ENCODE assay signal across 19 cellular contexts in genomic region chrX:32599156-32599555, GRCh38.
"Had no signal": no experiment of that assay in that cellular context is flagged by ENCODE, and none has a peak within 500 bp of the region (broad histone marks: within the 10 kb centered on the region; RNA-seq: fewer than 3 reads in every experiment).

No MANE protein-coding gene starts in this region.

- ATAC-seq: naive thymus-derived CD8-positive, alpha-beta T cell; right lobe of liver; stimulated activated memory B cell treated with anti-CD40 and anti-IgM and Interleukin-4, amounts not matched to agents 10 μg/mL and 1 μg/mL and 100 μg/mL, for 72 hours; stimulated activated naive CD8-positive, alpha-beta T cell treated with anti-CD3 and anti-CD28 coated beads, Interleukin-15, amount 100 ng/mL, for 72 hours had no signal

- DNase-seq: immature natural killer cell; islet precursor cell; left ventricle myocardium inferior; naive thymus-derived CD8-positive, alpha-beta T cell; nephron progenitor cell; occipital lobe; right lobe of liver; stimulated activated CD4-positive, alpha-beta T cell treated with anti-CD3 and anti-CD28 coated beads, Interleukin-1b, Interleukin-23, amount 100 ng/mL, for 48 hours; stimulated activated CD4-positive, alpha-beta T cell treated with anti-CD3 and anti-CD28 coated beads, Interleukin-2, amount 100 ng/mL, for 48 hours; stimulated activated CD4-positive, alpha-beta T cell treated with anti-CD3 and anti-CD28 coated beads, Interleukin-4, amount 100 ng/mL, for 4 hours; stimulated activated CD8-positive, alpha-beta memory T cell treated with anti-CD3 and anti-CD28 coated beads, Interleukin-4, amount 100 ng/mL, for 48 hours; stimulated activated naive CD4-positive, alpha-beta T cell treated with Interleukin-2 at 50 U/mL for 16 hours; stimulated activated naive CD8-positive, alpha-beta T cell treated with anti-CD3 and anti-CD28 coated beads, Interleukin-15, amount 100 ng/mL, for 72 hours; substantia nigra; testis; thyroid gland; transverse colon; upper lobe of left lung had no signal
